7 cellular contexts compared by ENCODE assay signal in the genomic region with DNA sequence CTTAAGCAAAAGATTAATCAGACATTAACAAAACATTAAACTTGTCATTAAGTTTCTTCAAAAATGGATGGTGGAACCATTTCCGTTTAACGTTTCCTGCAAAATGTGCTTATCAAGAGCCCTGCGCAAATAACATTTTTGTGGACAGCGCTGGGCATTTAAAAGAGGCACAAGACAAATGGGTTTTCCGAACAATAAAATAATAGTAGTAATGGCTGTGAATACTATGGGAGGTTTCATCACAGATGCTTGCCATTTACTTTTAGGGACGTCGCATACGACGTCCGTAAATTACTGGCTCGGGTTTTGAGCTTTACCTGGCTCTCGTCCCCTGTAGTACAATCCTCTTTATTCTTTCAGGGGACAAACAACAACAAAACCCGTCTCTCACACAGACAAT. TPM values are rescaled to one million over a fixed set of nuclear protein-coding genes. Genes with fewer than 3 reads are reported as not detected.
A peak's percentile ranks its signal among the peaks of the same experiment; 100 is the strongest.
DNase-seq lines count a peak whose midpoint lies in the region; ATAC-seq, FAIRE-seq and TF ChIP-seq lines count a peak whose summit lies in the region.

No MANE protein-coding gene starts in this region.

- peak overlapping the region; percentile 22 to 100 (median 100); a peak in 4 of 7 replicates for H3K27ac Mint-ChIP-seq in H9
- H3K27ac Mint-ChIP-seq in activated T-helper 1 cell treated with anti-CD3 and anti-CD28 coated beads, Interleukin-12 subunit alpha, Interleukin-12 subunit beta, Interleukin-2, Interleukin-4 antibody, amounts not matched to agents 30 ng/mL and 10 ng/mL and 1 ng/mL, durations not matched to agents 14 hours and 24 hours and 36 hours = no peak overlapping the region

- TF ChIP-seq CTCF in H9 (conservative IDR thresholded peaks at IDR 0.05) (no peak), hepatocyte (IDR thresholded peaks at IDR 0.05; ENCODE audit: poor library complexity) (no peak)

- no peak overlapping the region for H2AK5ac ChIP-seq in H9 (ENCODE audit: insufficient read length, low read length)

- peak overlapping the region; percentile 71 for H3K4me3 ChIP-seq in SJCRH30
- H3K4me3 ChIP-seq in hepatocyte = peak overlapping the region; percentile 54
- H3K4me3 ChIP-seq in small intestine (ENCODE audit: low read depth in 1 of 2, low read length in 2 of 2) = peak overlapping the region; percentile 56 to 66

- no peak overlapping the region for H2BK5ac ChIP-seq in H9 (ENCODE audit: insufficient read length, low read length)

- H3K4me2 ChIP-seq in H9 (ENCODE audit: insufficient read depth, insufficient read length, low read length) (peak overlapping the region; percentile 99), hepatocyte (peak overlapping the region; percentile 86)

- H3K18ac ChIP-seq in H9 (ENCODE audit: insufficient read length, low read depth, low read length) = no peak overlapping the region

- WGBS in H9 (ENCODE audit: extremely low coverage, insufficient read length, low lambda C conversion rate) = no CpG with 5 or more reads among the region's 13 CpGs
- 5% methylated on average over 13 of the region's 13 CpGs for WGBS in hepatocyte (ENCODE audit: low lambda C conversion rate, missing lambda C conversion rate)
- 0 to 1% (median 0%) methylated on average over 13 of the region's 13 CpGs for WGBS in small intestine, 3 donors

- no peaks in the 10 kb centered on the region for H3K27me3 Mint-ChIP-seq in H9 (ENCODE audit: low read depth)
- H3K27me3 Mint-ChIP-seq in activated T-helper 1 cell treated with anti-CD3 and anti-CD28 coated beads, Interleukin-12 subunit alpha, Interleukin-12 subunit beta, Interleukin-2, Interleukin-4 antibody, amounts not matched to agents 30 ng/mL and 10 ng/mL and 1 ng/mL, durations not matched to agents 14 hours and 24 hours and 36 hours (ENCODE audit: insufficient read depth) = no peaks in the 10 kb centered on the region

- H2BK20ac ChIP-seq in H9 (ENCODE audit: low read depth, low read length, poor library complexity, severe bottlenecking) = no peak overlapping the region

- H4K91ac ChIP-seq in H9 (ENCODE audit: insufficient read length, low read depth, low read length) = peak overlapping the region; percentile 0

- no peaks in the 10 kb centered on the region for H3K9me3 ChIP-seq in H9 (ENCODE audit: control insufficient read depth, low read depth, low read length)
- no peaks in the 10 kb centered on the region for H3K9me3 ChIP-seq in SJCRH30 (replicated peaks)
- no peaks in the 10 kb centered on the region for H3K9me3 ChIP-seq in hepatocyte (ENCODE audit: low read depth)
- H3K9me3 ChIP-seq in small intestine (ENCODE audit: control insufficient read depth, low read depth) = no peaks in the 10 kb centered on the region

- no peaks in the 10 kb centered on the region for H3K4me1 ChIP-seq in H9 (ENCODE audit: insufficient read depth, low read length)
- no peaks in the 10 kb centered on the region for H3K4me1 ChIP-seq in SJCRH30
- peaks cover 13% of the 10 kb centered on the region for H3K4me1 ChIP-seq in hepatocyte (ENCODE audit: insufficient read depth)
- H3K4me1 ChIP-seq in small intestine (ENCODE audit: control insufficient read depth in 2 of 2, insufficient read depth in 1 of 2, low read depth in 1 of 2, low read length in 1 of 2) = peaks cover 2 to 8% of the 10 kb centered on the region in 2 donors

- no peaks in the 10 kb centered on the region for H3K9me2 ChIP-seq in hepatocyte (replicated peaks; ENCODE audit: insufficient read depth)

- no peak overlapping the region for H3K4ac ChIP-seq in H9 (ENCODE audit: low read depth, low read length)

- no peaks in the 10 kb centered on the region for H3K79me1 ChIP-seq in H9 (ENCODE audit: insufficient read depth, low read depth, low read length, poor library complexity, severe bottlenecking)

- no peak overlapping the region for H3K23ac ChIP-seq in H9 (ENCODE audit: insufficient read length, low read depth, low read length)

- H3K36me3 ChIP-seq in SJCRH30 (no peaks in the 10 kb centered on the region), hepatocyte (replicated peaks; ENCODE audit: insufficient read depth, low read depth) (no peaks in the 10 kb centered on the region), small intestine (ENCODE audit: control insufficient read depth in 2 of 2, insufficient read depth in 2 of 2, low read length in 2 of 2) (peaks cover 0 to 2% of the 10 kb centered on the region in 2 donors)

- H4K20me1 ChIP-seq in H9 (ENCODE audit: control insufficient read depth, insufficient read depth, insufficient read length) (no peaks in the 10 kb centered on the region), hepatocyte (ENCODE audit: insufficient read depth, poor library complexity, severe bottlenecking) (no peaks in the 10 kb centered on the region)

- H3K27me3 ChIP-seq in H9 (ENCODE audit: insufficient read depth, low read length) (no peaks in the 10 kb centered on the region), SJCRH30 (no peaks in the 10 kb centered on the region), hepatocyte (no peaks in the 10 kb centered on the region), small intestine (ENCODE audit: control insufficient read depth in 2 of 2, insufficient read depth in 2 of 2, low read length in 2 of 2) (no peaks in the 10 kb centered on the region)

- H3K9ac ChIP-seq in H9 (ENCODE audit: extremely low read depth, insufficient read length, low read length) = peak overlapping the region; percentile 98

- no peak for FAIRE-seq in small intestine (lab: Jason Lieb, UNC)
- no peak for FAIRE-seq in GM19239 (lab: Jason Lieb, UNC)

- peaks cover 14% of the 10 kb centered on the region for H3K23me2 ChIP-seq in H9 (ENCODE audit: insufficient read length, low read depth, low read length, poor library complexity, severe bottlenecking)

- H3K4me1 Mint-ChIP-seq in H9 = peaks cover 28 to 29% of the 10 kb centered on the region in 2 experiments
- peaks cover 48% of the 10 kb centered on the region for H3K4me1 Mint-ChIP-seq in activated T-helper 1 cell treated with anti-CD3 and anti-CD28 coated beads, Interleukin-12 subunit alpha, Interleukin-12 subunit beta, Interleukin-2, Interleukin-4 antibody, amounts not matched to agents 30 ng/mL and 10 ng/mL and 1 ng/mL, durations not matched to agents 14 hours and 24 hours and 36 hours (ENCODE audit: low read depth)

- H3K14ac ChIP-seq in H9 (ENCODE audit: insufficient read depth, low read length) = no peak overlapping the region

- intact Hi-C loops in activated T-helper 1 cell treated with anti-CD3 and anti-CD28 coated beads, Interleukin-12 subunit alpha, Interleukin-12 subunit beta, Interleukin-2, Interleukin-4 antibody, amounts not matched to agents 30 ng/mL and 10 ng/mL and 1 ng/mL, durations not matched to agents 14 hours and 24 hours and 36 hours (cut with micrococcal nuclease) = loop anchor here (5.0 to 10.0 kb wide), 2 partner anchors 364 to 657 kb away; a partner anchor contains a TSS

- H3T11ph ChIP-seq in H9 (ENCODE audit: low read length) = no peak overlapping the region

- H2BK120ac ChIP-seq in H9 (ENCODE audit: low read depth, low read length, poor library complexity, severe bottlenecking) = no peak overlapping the region

- H3K4me3 Mint-ChIP-seq in H9 = no peak overlapping the region
- no peak overlapping the region for H3K4me3 Mint-ChIP-seq in activated T-helper 1 cell treated with anti-CD3 and anti-CD28 coated beads, Interleukin-12 subunit alpha, Interleukin-12 subunit beta, Interleukin-2, Interleukin-4 antibody, amounts not matched to agents 30 ng/mL and 10 ng/mL and 1 ng/mL, durations not matched to agents 14 hours and 24 hours and 36 hours

- no peaks in the 10 kb centered on the region; a peak in 1 of 5 replicates for H3K9me3 Mint-ChIP-seq in H9
- H3K9me3 Mint-ChIP-seq in activated T-helper 1 cell treated with anti-CD3 and anti-CD28 coated beads, Interleukin-12 subunit alpha, Interleukin-12 subunit beta, Interleukin-2, Interleukin-4 antibody, amounts not matched to agents 30 ng/mL and 10 ng/mL and 1 ng/mL, durations not matched to agents 14 hours and 24 hours and 36 hours = no peaks in the 10 kb centered on the region

- no peak overlapping the region for H2BK12ac ChIP-seq in H9 (ENCODE audit: insufficient read length, low read depth, low read length)

- H2BK15ac ChIP-seq in H9 (ENCODE audit: low read depth, low read length) = no peak overlapping the region

- no peak overlapping the region for H4K5ac ChIP-seq in H9 (ENCODE audit: insufficient read length, low read depth, low read length)

- no peak overlapping the region for H4K8ac ChIP-seq in H9 (replicated peaks; ENCODE audit: insufficient read length, low read depth, low read length)

- no peak overlapping the region for H3K56ac ChIP-seq in H9 (ENCODE audit: insufficient read length, low read depth, low read length)

- H3K27ac ChIP-seq in H9 (ENCODE audit: insufficient read length, low read depth, low read length) = no peak overlapping the region
- peak overlapping the region; percentile 80; the same call in 1 of the 2 replicates for H3K27ac ChIP-seq in SJCRH30
- peak overlapping the region; percentile 90 for H3K27ac ChIP-seq in hepatocyte
- H3K27ac ChIP-seq in small intestine (ENCODE audit: low read depth in 1 of 2, low read length in 1 of 2) = peak overlapping the region in 1 of 2 donors; percentile 98

- DNase-seq in H9 (no peak), SJCRH30 (peak in 1 of 2 experiments; percentile 1), hepatocyte (ENCODE audit: low spot score) (no peak), small intestine (peak; percentile 10), GM19239 (ENCODE audit: insufficient read length, low spot score) (no peak)
- DNase-seq in activated T-helper 1 cell treated with anti-CD3 and anti-CD28 coated beads, Interleukin-12 subunit alpha, Interleukin-12 subunit beta, Interleukin-2, Interleukin-4 antibody, amounts not matched to agents 30 ng/mL and 10 ng/mL and 1 ng/mL, durations not matched to agents 14 hours and 24 hours and 36 hours (ENCODE audit: low spot score) = no peak

- H2AFZ ChIP-seq in H9 (ENCODE audit: low read length) (no peak overlapping the region), hepatocyte (peak overlapping the region; percentile 47)

- ATAC-seq in GM18870 (IDR thresholded peaks at IDR 0.05; ENCODE audit: unreplicated experiment) = no peak

- peaks cover 1 to 14% (median 2%) of the 10 kb centered on the region in 3 experiments; a peak in 4 of 7 replicates for H3K36me3 Mint-ChIP-seq in H9 (ENCODE audit: insufficient read depth in 1 of 3, low read depth in 3 of 3)
- H3K36me3 Mint-ChIP-seq in activated T-helper 1 cell treated with anti-CD3 and anti-CD28 coated beads, Interleukin-12 subunit alpha, Interleukin-12 subunit beta, Interleukin-2, Interleukin-4 antibody, amounts not matched to agents 30 ng/mL and 10 ng/mL and 1 ng/mL, durations not matched to agents 14 hours and 24 hours and 36 hours (ENCODE audit: low read depth) = peaks cover 20% of the 10 kb centered on the region

- peaks cover 40% of the 10 kb centered on the region; the same call in 1 of the 2 replicates for H3K79me2 ChIP-seq in H9 (ENCODE audit: insufficient read depth, low read length)
- peaks cover 82% of the 10 kb centered on the region for H3K79me2 ChIP-seq in hepatocyte

RNA-seq across cellular contexts. Expression of a gene that starts 1.0 kb away (rescaled TPM):
- 22.6 and 22.9 TPM in 2 replicates for total RNA-seq in H9 (2021)
- 22.9 and 29.6 TPM in 2 replicates for total RNA-seq in SJCRH30 (2014; rRNA removed; shearing (Covaris generic))
- 12.0 and 14.3 TPM in 2 replicates for total RNA-seq in hepatocyte
- 2.9 and 3.7 TPM in 2 replicates for polyA plus RNA-seq in hepatocyte
- 1 to 10 TPM; 2.7 to 3.6 (median 2.7) TPM for polyA plus RNA-seq in small intestine
- total RNA-seq in activated T-helper 1 cell treated with anti-CD3 and anti-CD28 coated beads, Interleukin-12 subunit alpha, Interleukin-12 subunit beta, Interleukin-2, Interleukin-4 antibody, amounts not matched to agents 30 ng/mL and 10 ng/mL and 1 ng/mL, durations not matched to agents 14 hours and 24 hours and 36 hours = 28.2 and 34.3 TPM in 2 replicates

RNA-seq across cellular contexts. Expression of a gene that starts 1.5 kb away (rescaled TPM):
- total RNA-seq in H9 (2021) (54.1 and 58.9 TPM in 2 replicates), hepatocyte (43.0 and 47.3 TPM in 2 replicates)
- total RNA-seq in SJCRH30 (2014; rRNA removed; shearing (Covaris generic)) = 29.9 and 37.0 TPM in 2 replicates
- polyA plus RNA-seq in hepatocyte (7.5 and 7.6 TPM in 2 replicates), small intestine (10 to 100 TPM in 1 of 3 donors, 1 to 10 TPM in 2; 5.9 to 13.8 (median 6.3) TPM)
- total RNA-seq in activated T-helper 1 cell treated with anti-CD3 and anti-CD28 coated beads, Interleukin-12 subunit alpha, Interleukin-12 subunit beta, Interleukin-2, Interleukin-4 antibody, amounts not matched to agents 30 ng/mL and 10 ng/mL and 1 ng/mL, durations not matched to agents 14 hours and 24 hours and 36 hours = 37.3 and 39.7 TPM in 2 replicates
